In the genomic region with DNA sequence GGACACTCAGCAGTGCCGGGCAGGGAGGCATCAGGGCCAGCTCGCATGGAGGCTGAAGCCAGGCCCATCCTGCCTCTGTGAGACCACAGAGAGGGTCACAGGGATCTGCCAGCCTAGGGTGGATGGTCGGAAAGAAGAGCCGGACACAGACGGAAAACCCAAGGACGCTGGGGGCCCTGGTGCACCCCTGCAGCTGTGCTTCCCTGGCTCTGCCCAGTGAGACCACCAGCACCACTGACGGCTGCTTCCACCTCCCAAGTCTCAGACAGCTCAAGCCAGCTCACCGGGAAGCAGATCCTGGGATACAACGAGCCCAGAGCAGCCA, we compare ENCODE assay signal across 21 cellular contexts. TPM values are rescaled to one million over a fixed set of nuclear protein-coding genes. Genes with fewer than 3 reads are reported as not detected.
DNase-seq lines count a peak whose midpoint lies in the region; ATAC-seq and TF ChIP-seq lines count a peak whose summit lies in the region.
"Had no signal": no experiment of that assay in that cellular context is flagged by ENCODE, and none has a peak within 500 bp of the region (broad histone marks: within the 10 kb centered on the region; RNA-seq: fewer than 3 reads in every experiment).

No MANE protein-coding gene starts in this region.

- H3K9me3 ChIP-seq in heart left ventricle (no peaks in the 10 kb centered on the region), neuronal stem cell (replicated peaks in 1 of 2; ENCODE audit: control insufficient read depth in 2 of 2, insufficient read depth in 1 of 2, low read depth in 1 of 2, low read length in 2 of 2) (no peaks in the 10 kb centered on the region)
- H3K9me3 ChIP-seq: A549, Caco-2 had no signal

- H3K9ac ChIP-seq in neuronal stem cell (ENCODE audit: low read depth, low read length, poor library complexity): no peak overlapping the region
- H3K9ac ChIP-seq: GM23248 had no signal

- H3K36me3 ChIP-seq in heart left ventricle (no peaks in the 10 kb centered on the region), neuronal stem cell (replicated peaks in 1 of 2; ENCODE audit: control insufficient read depth in 2 of 2, insufficient read depth in 2 of 2, low read length in 2 of 2) (no peaks in the 10 kb centered on the region)

- H3K4me1 Mint-ChIP-seq in endothelial cell (ENCODE audit: unreplicated experiment) (no peaks in the 10 kb centered on the region), natural killer cell (no peaks in the 10 kb centered on the region)

- H3K9me3 Mint-ChIP-seq in endothelial cell (ENCODE audit: unreplicated experiment) (no peaks in the 10 kb centered on the region), natural killer cell (no peaks in the 10 kb centered on the region)
- H3K9me3 Mint-ChIP-seq: CD4-positive, alpha-beta T cell; HFFc6 had no signal

- peak overlapping the region; percentile 17 for H2BK12ac ChIP-seq in neuronal stem cell (ENCODE audit: low read length)

- DNase-seq in heart left ventricle: peak in 3 of 5 donors; percentile 9 to 26 (median 15)
- no peak for DNase-seq in Right ventricle myocardium superior
- no peak for DNase-seq in endothelial cell (ENCODE audit: low spot score)
- DNase-seq in neuronal stem cell (ENCODE audit: low spot score): no peak
- DNase-seq in NCI-H187 (lab: John Stamatoyannopoulos, UW): no peak
- DNase-seq in DMS114 treated with DMSO at 0.1 percent for 48 hours (lab: John Stamatoyannopoulos, UW; ENCODE audit: unreplicated experiment): no peak
- no peak for DNase-seq in natural killer cell
- DNase-seq: AML-193; Caco-2; CD4-positive, alpha-beta T cell; DMS153; DMS79 treated with DMSO at 0.1 percent for 48 hours; GF-D8; GM23248; HFFc6 had no signal

- H3K27ac Mint-ChIP-seq in endothelial cell (ENCODE audit: unreplicated experiment) (no peak overlapping the region), natural killer cell (no peak overlapping the region)
- H3K27ac Mint-ChIP-seq: CD4-positive, alpha-beta T cell; HFFc6 had no signal

- 85 to 92% (median 89%) methylated on average over 8 to 9 of the region's 9 CpGs for WGBS in heart left ventricle, 4 donors
- no CpG with 5 or more reads among the region's 9 CpGs for WGBS in neuronal stem cell (ENCODE audit: extremely low coverage in 2 of 2, insufficient read length in 2 of 2, insufficient replicate concordance in 1 of 2), 2 donors

- no peak for TF ChIP-seq POLR2A in heart left ventricle (IDR thresholded peaks at IDR 0.05)

- intact Hi-C loops in heart left ventricle (cut with DNase I): no loop called here
- intact Hi-C loops in Right ventricle myocardium superior (cut with DNase I): no loop called here
- intact Hi-C loops in natural killer cell (cut with micrococcal nuclease): no loop called here

- no peak overlapping the region for H3K4me3 ChIP-seq in heart left ventricle
- H3K4me3 ChIP-seq in neuronal stem cell (ENCODE audit: low read length in 2 of 2): no peak overlapping the region
- H3K4me3 ChIP-seq: A549, GM23248 had no signal

- H3K36me3 Mint-ChIP-seq in endothelial cell (ENCODE audit: low read depth, unreplicated experiment) (no peaks in the 10 kb centered on the region), natural killer cell (no peaks in the 10 kb centered on the region)

- no peak overlapping the region for H2BK5ac ChIP-seq in neuronal stem cell (ENCODE audit: low read length)

- H2AFZ ChIP-seq in neuronal stem cell (ENCODE audit: low read length): no peak overlapping the region
- H2AFZ ChIP-seq: GM23248 had no signal

- H3K14ac ChIP-seq in neuronal stem cell (ENCODE audit: low read length): no peak overlapping the region

- H2BK120ac ChIP-seq in neuronal stem cell (ENCODE audit: low read depth, low read length): no peak overlapping the region

- peak overlapping the region; percentile 69 for H3K18ac ChIP-seq in neuronal stem cell (ENCODE audit: low read length)

- no peak overlapping the region for H3K4me2 ChIP-seq in neuronal stem cell (ENCODE audit: insufficient read depth, low read length, poor library complexity, severe bottlenecking)
- H3K4me2 ChIP-seq: A549 had no signal

- peak overlapping the region; percentile 42 for H3K4me3 Mint-ChIP-seq in endothelial cell (ENCODE audit: unreplicated experiment)
- H3K4me3 Mint-ChIP-seq in natural killer cell: no peak overlapping the region
- H3K4me3 Mint-ChIP-seq: CD4-positive, alpha-beta T cell; HFFc6 had no signal

- H3K27me3 Mint-ChIP-seq in endothelial cell (ENCODE audit: unreplicated experiment): peaks cover 8% of the 10 kb centered on the region
- peaks cover under 1 to 2% of the 10 kb centered on the region in 2 donors for H3K27me3 Mint-ChIP-seq in natural killer cell (ENCODE audit: low read depth in 2 of 2)

- no peaks in the 10 kb centered on the region for H3K79me1 ChIP-seq in neuronal stem cell (ENCODE audit: low read depth, low read length)

- H3K4ac ChIP-seq in neuronal stem cell (ENCODE audit: low read length): no peak overlapping the region

- no peak for TF ChIP-seq CTCF in heart left ventricle (IDR thresholded peaks at IDR 0.05)
- no peak for TF ChIP-seq CTCF in endothelial cell (IDR thresholded peaks at IDR 0.05; ENCODE audit: unreplicated experiment)
- TF ChIP-seq CTCF in natural killer cell (IDR thresholded peaks at IDR 0.05): no peak

- H2AK5ac ChIP-seq in neuronal stem cell (ENCODE audit: low read depth, low read length): peak overlapping the region; percentile 18

- peak overlapping the region; percentile 20 for H3K23ac ChIP-seq in neuronal stem cell (ENCODE audit: low read depth, low read length, poor library complexity)

- H4K8ac ChIP-seq in neuronal stem cell (ENCODE audit: low read depth, low read length): no peak overlapping the region

- H3K27me3 ChIP-seq in heart left ventricle: peaks cover 0 to 4% (median 0%) of the 10 kb centered on the region in 9 donors
- no peaks in the 10 kb centered on the region for H3K27me3 ChIP-seq in neuronal stem cell (ENCODE audit: control insufficient read depth in 3 of 3, insufficient read depth in 3 of 3, low read depth in 1 of 3, low read length in 3 of 3)

- no peak overlapping the region for H2BK15ac ChIP-seq in neuronal stem cell (ENCODE audit: low read length)

- peaks cover 0 to 6% (median 0%) of the 10 kb centered on the region in 12 donors for H3K4me1 ChIP-seq in heart left ventricle
- peaks cover 15 to 16% of the 10 kb centered on the region in 2 donors for H3K4me1 ChIP-seq in neuronal stem cell (ENCODE audit: control insufficient read depth in 2 of 2, insufficient read depth in 1 of 2, low read depth in 1 of 2, low read length in 2 of 2)
- H3K4me1 ChIP-seq: A549, Caco-2 had no signal

- no peak for ATAC-seq in heart left ventricle
- ATAC-seq in Right ventricle myocardium superior (ENCODE audit: poor library complexity): no peak
- ATAC-seq in GM19324 (IDR thresholded peaks at IDR 0.05; ENCODE audit: low FRiP score, unreplicated experiment): no peak
- no peak for ATAC-seq in natural killer cell
- ATAC-seq: A549, HCT116 had no signal

- H4K91ac ChIP-seq in neuronal stem cell (ENCODE audit: low read depth, low read length, poor library complexity): no peak overlapping the region

- H3K27ac ChIP-seq in heart left ventricle: no peak overlapping the region
- H3K27ac ChIP-seq in neuronal stem cell (replicated peaks; ENCODE audit: low read length): no peak overlapping the region
- H3K27ac ChIP-seq: 22Rv1, A549, C4-2B, GM23248, HL-60 had no signal

RNA-seq across cellular contexts. Expression of gene SHISAL1, which starts 42.2 kb away (rescaled TPM):
- 1 to 10 TPM in 4 of 9 donors, under 1 TPM in 5; 0.32 to 1.5 (median 0.85) TPM for total RNA-seq in heart left ventricle
- under 1 TPM; 0.65 to 0.93 TPM for polyA plus RNA-seq in heart left ventricle
- total RNA-seq in Right ventricle myocardium superior: 1.3 TPM
- 6.5 TPM for total RNA-seq in endothelial cell (ENCODE audit: unreplicated experiment)
- 3.6 TPM for polyA plus RNA-seq in neuronal stem cell (2013, experiment 1 of 2)
- 3.6 TPM for polyA plus RNA-seq in neuronal stem cell (2013, experiment 2 of 2)
- not detected for total RNA-seq in natural killer cell
- total RNA-seq: Caco-2; CD4-positive, alpha-beta T cell; HFFc6 had no signal

Comparison
In these comparisons a context has a peak if more than half of its experiments do, and no peak if none do; other contexts are left out.
1. DNase-seq: peak in heart left ventricle (3 of 5); none in Right ventricle myocardium superior (single experiment), endothelial cell (single experiment), neuronal stem cell (single experiment), NCI-H187 (0 of 2), DMS114 treated with DMSO at 0.1 percent for 48 hours (single experiment) and natural killer cell (single experiment).